14 cellular contexts compared by ENCODE assay signal in the genomic region with DNA sequence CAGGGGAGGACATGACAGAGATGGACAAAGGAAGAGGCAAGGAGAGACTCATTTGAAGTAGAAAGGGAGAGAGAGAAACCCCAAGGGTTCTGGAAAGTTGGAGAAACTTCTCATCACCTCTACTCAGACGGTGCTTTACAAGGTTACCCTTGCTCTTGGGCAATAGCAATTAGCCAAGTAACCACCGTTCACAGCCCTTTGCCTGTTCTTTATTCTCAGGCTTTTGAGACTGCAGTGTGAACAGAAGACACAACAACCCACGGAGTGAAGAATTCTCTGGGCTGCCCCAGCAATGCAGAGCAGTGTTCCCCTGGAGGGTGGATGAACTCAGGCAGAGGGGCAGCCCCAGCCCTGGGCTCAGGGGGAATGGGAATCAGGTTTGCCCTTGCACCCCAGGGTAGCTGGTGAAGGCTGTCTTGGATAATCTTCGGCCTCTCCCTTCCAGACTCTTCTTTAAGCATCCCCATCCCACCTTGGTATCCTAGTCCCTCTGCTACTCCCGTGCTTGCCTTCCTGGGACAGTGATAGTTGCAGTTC.
A peak's percentile ranks its signal among the peaks of the same experiment; 100 is the strongest.
DNase-seq lines count a peak whose midpoint lies in the region; ATAC-seq and TF ChIP-seq lines count a peak whose summit lies in the region.
"Had no signal": no experiment of that assay in that cellular context is flagged by ENCODE, and none has a peak within 500 bp of the region (broad histone marks: within the 10 kb centered on the region; RNA-seq: fewer than 3 reads in every experiment).

No MANE protein-coding gene starts in this region.

- intact Hi-C loops in psoas muscle (cut with DNase I): no loop called here

- H3K36me3 ChIP-seq in adipocyte (ENCODE audit: control insufficient read depth, insufficient read depth, low read length, severe bottlenecking) (no peaks in the 10 kb centered on the region), gastroesophageal sphincter (no peaks in the 10 kb centered on the region), psoas muscle (ENCODE audit: insufficient read depth in 1 of 2, low read depth in 1 of 2) (no peaks in the 10 kb centered on the region)
- H3K36me3 ChIP-seq: BLaER1 treated with 17β-estradiol and CSF1 and Interleukin-3, amounts not matched to agents 10 nM and 100 nM had no signal

- H3K4me3 ChIP-seq in AG10803 (ENCODE audit: low read length) (no peak overlapping the region), adipocyte (ENCODE audit: low read length) (no peak overlapping the region), gastroesophageal sphincter (no peak overlapping the region), psoas muscle (no peak overlapping the region)
- H3K4me3 ChIP-seq: BLaER1 treated with 17β-estradiol and CSF1 and Interleukin-3, amounts not matched to agents 10 nM and 100 nM had no signal

- H3K4me1 ChIP-seq in adipocyte (ENCODE audit: control insufficient read depth, insufficient read depth, low read length) (peaks cover 55% of the 10 kb centered on the region), gastroesophageal sphincter (peaks cover 28 to 75% (median 53%) of the 10 kb centered on the region in 3 donors), psoas muscle (peaks cover 61% of the 10 kb centered on the region)

- no peak overlapping the region for H3K27ac Mint-ChIP-seq in effector memory CD8-positive, alpha-beta T cell
- H3K27ac Mint-ChIP-seq: activated naive CD4-positive, alpha-beta T cell treated with anti-CD3 and anti-CD28 coated beads for 36 hours had no signal

- H3K27ac ChIP-seq in gastroesophageal sphincter: peak overlapping the region; percentile 84 to 99 (median 92)
- H3K27ac ChIP-seq in psoas muscle: peak overlapping the region; percentile 78
- H3K27ac ChIP-seq: KMS-11 had no signal

- peak overlapping the region; percentile 89 for H3K9ac ChIP-seq in adipocyte (ENCODE audit: low read length)
- H3K9ac ChIP-seq: BLaER1 treated with 17β-estradiol and CSF1 and Interleukin-3, amounts not matched to agents 10 nM and 100 nM; KMS-11 had no signal

- H3K9me3 ChIP-seq in adipocyte (ENCODE audit: control insufficient read depth, low read length) (no peaks in the 10 kb centered on the region), gastroesophageal sphincter (no peaks in the 10 kb centered on the region), psoas muscle (no peaks in the 10 kb centered on the region)
- H3K9me3 ChIP-seq: BLaER1 treated with 17β-estradiol and CSF1 and Interleukin-3, amounts not matched to agents 10 nM and 100 nM had no signal

- WGBS in gastroesophageal sphincter (ENCODE audit: low coverage in 1 of 2), 2 donors: 69 to 72% methylated on average over 2 of the region's 5 CpGs
- WGBS in psoas muscle, 3 donors: 67 to 71% (median 70%) methylated on average over 5 of the region's 5 CpGs

- DNase-seq in AG10803 (ENCODE audit: low read depth) (peak; percentile 62), adipocyte (ENCODE audit: low read depth) (peak; percentile 52), psoas muscle (no peak), NCI-H1417 (lab: John Stamatoyannopoulos, UW) (no peak)
- DNase-seq in effector memory CD8-positive, alpha-beta T cell: no peak
- DNase-seq: activated naive CD4-positive, alpha-beta T cell treated with anti-CD3 and anti-CD28 coated beads for 36 hours; islet precursor cell; retina; SW 1271 had no signal

- peaks cover 36 to 62% of the 10 kb centered on the region in 2 donors for H3K27me3 Mint-ChIP-seq in effector memory CD8-positive, alpha-beta T cell

- H3K9me3 Mint-ChIP-seq in effector memory CD8-positive, alpha-beta T cell: no peaks in the 10 kb centered on the region
- H3K9me3 Mint-ChIP-seq: activated naive CD4-positive, alpha-beta T cell treated with anti-CD3 and anti-CD28 coated beads for 36 hours had no signal

- H3K36me3 Mint-ChIP-seq in effector memory CD8-positive, alpha-beta T cell (ENCODE audit: insufficient read depth): no peaks in the 10 kb centered on the region

- TF ChIP-seq EP300 in gastroesophageal sphincter (IDR thresholded peaks at IDR 0.05): no peak

- no peak overlapping the region for H3K4me3 Mint-ChIP-seq in effector memory CD8-positive, alpha-beta T cell
- H3K4me3 Mint-ChIP-seq: activated naive CD4-positive, alpha-beta T cell treated with anti-CD3 and anti-CD28 coated beads for 36 hours had no signal

- no peaks in the 10 kb centered on the region for H3K27me3 ChIP-seq in adipocyte (replicated peaks; ENCODE audit: control insufficient read depth, insufficient read depth, low read length)
- H3K27me3 ChIP-seq in gastroesophageal sphincter: no peaks in the 10 kb centered on the region
- H3K27me3 ChIP-seq in psoas muscle (ENCODE audit: insufficient read depth in 3 of 3, low read length in 2 of 3): no peaks in the 10 kb centered on the region
- H3K27me3 ChIP-seq: BLaER1 treated with 17β-estradiol and CSF1 and Interleukin-3, amounts not matched to agents 10 nM and 100 nM had no signal

- TF ChIP-seq CTCF in AG10803 (conservative IDR thresholded peaks at IDR 0.05; ENCODE audit: low read length) (no peak), gastroesophageal sphincter (IDR thresholded peaks at IDR 0.05) (no peak), psoas muscle (IDR thresholded peaks at IDR 0.05) (no peak)

- no peak for TF ChIP-seq POLR2A in gastroesophageal sphincter (IDR thresholded peaks at IDR 0.05)

- no peak for ATAC-seq in gastroesophageal sphincter
- no peak for ATAC-seq in psoas muscle
- no peak for ATAC-seq in effector memory CD8-positive, alpha-beta T cell (replicated peaks)
- no peak for ATAC-seq in GM21515 (IDR thresholded peaks at IDR 0.05; ENCODE audit: unreplicated experiment)
- no peak for ATAC-seq in GM19397 (IDR thresholded peaks at IDR 0.05; ENCODE audit: unreplicated experiment)

- H3K4me1 Mint-ChIP-seq in effector memory CD8-positive, alpha-beta T cell (ENCODE audit: low read depth in 2 of 2): no peaks in the 10 kb centered on the region

Comparison
In these comparisons a context has a peak if more than half of its experiments do, and no peak if none do; other contexts are left out.
1. DNase-seq: peak in AG10803 (single experiment) and adipocyte (single experiment); none in psoas muscle (0 of 2), effector memory CD8-positive, alpha-beta T cell (0 of 3) and NCI-H1417 (0 of 3).